8 cellular contexts compared by ENCODE assay signal in the genomic region with DNA sequence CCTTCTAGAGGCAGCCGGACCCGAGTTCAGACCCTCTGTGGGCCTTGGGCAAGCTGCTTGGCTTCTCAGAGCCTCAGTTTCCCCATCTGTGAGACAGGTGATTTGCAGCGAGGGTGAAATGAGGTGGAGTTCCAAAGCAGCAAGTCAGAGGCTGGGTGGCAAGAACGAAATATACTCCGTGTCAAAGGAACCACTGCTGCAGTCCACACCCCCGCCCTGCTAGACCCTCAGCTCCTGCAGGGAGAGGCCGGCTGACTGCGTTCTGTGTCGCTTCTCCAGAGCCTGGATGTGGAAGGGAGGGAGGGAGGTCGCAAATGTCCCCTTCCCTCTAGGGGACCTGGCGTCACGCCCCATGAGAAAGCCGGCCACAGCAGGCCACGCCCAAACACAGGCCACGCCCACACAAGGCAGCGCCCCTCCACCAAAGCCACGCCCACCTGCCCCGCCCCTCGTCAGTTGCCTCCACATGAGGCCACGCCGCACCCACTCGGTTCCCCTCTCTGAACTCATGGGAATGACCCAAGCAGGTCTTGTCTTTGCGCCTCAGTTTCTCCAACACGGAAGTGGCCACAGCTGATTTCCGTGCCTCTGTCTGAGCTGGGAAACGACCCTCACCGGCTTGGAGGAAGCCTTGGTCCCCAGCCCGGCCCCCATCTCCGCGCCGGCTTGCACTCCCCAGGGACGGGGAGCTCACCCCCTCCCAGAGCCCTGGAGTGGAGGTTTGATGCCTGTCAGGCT. TPM values are rescaled to one million over a fixed set of nuclear protein-coding genes. Genes with fewer than 3 reads are reported as not detected.
DNase-seq lines count a peak whose midpoint lies in the region; ATAC-seq, FAIRE-seq and TF ChIP-seq lines count a peak whose summit lies in the region.

No MANE protein-coding gene starts in this region.

- POLR2A ChIA-PET in A549 (lab: Yijun Ruan, JAX): no interaction called here

- no peak for DNase-seq in A549 (ENCODE audit: low read depth in 1 of 2, low spot score in 1 of 2)
- DNase-seq in HAP-1 (ENCODE audit: low spot score in 2 of 2): peak; percentile 29 to 89
- DNase-seq in activated CD4-positive, CD25-positive, alpha-beta regulatory T cell treated with anti-CD3 and anti-CD28 coated beads, Interleukin-2, amount 50 U/mL, for 72 hours: peak; percentile 73
- peak; percentile 20 for DNase-seq in fibroblast of mammary gland (ENCODE audit: low read depth)
- DNase-seq in stimulated activated CD8-positive, alpha-beta memory T cell treated with anti-CD3 and anti-CD28 coated beads, Interleukin-2, amount 100 ng/mL, for 48 hours (ENCODE audit: low read depth in 2 of 2): peak; percentile 46 to 69
- no peak for DNase-seq in esophagus squamous epithelium (lab: John Stamatoyannopoulos, UW)
- no peak for DNase-seq in foreskin melanocyte
- no peak for DNase-seq in SHP77 treated with DMSO at 0.1 percent for 48 hours (lab: John Stamatoyannopoulos, UW)

- in situ Hi-C loops in HAP-1 (cut with MboI; ENCODE audit: low sequenced_read_pairs): no loop called here

- H3K9me3 ChIP-seq in A549: peaks cover 12% of the 10 kb centered on the region; the same call in 2 of the 3 replicates
- H3K9me3 ChIP-seq in HAP-1: peaks cover 9% of the 10 kb centered on the region
- peaks cover 0 to 11% (median 6%) of the 10 kb centered on the region in 3 donors for H3K9me3 ChIP-seq in esophagus squamous epithelium

- TF ChIP-seq POLR2A in A549 (IDR thresholded peaks at IDR 0.05; ENCODE audit: low read length) (no peak), esophagus squamous epithelium (IDR thresholded peaks at IDR 0.05) (no peak)

- no peak for FAIRE-seq in A549 (lab: Jason Lieb, UNC)

- CTCF ChIA-PET in A549 (lab: Yijun Ruan, JAX): interaction anchor here (1.0 to 1.6 kb wide), 2 partner anchors 18 to 76 kb away, joined by 3 to 9 read pairs; no protein-coding TSS in a partner anchor

- no peak for TF ChIP-seq EP300 in A549 (IDR thresholded peaks at IDR 0.05)

- H3K4me2 ChIP-seq in A549: peak overlapping the region; percentile 50; the same call in 1 of the 3 replicates

- TF ChIP-seq CTCF in A549 (IDR thresholded peaks at IDR 0.05): no peak
- no peak for TF ChIP-seq CTCF in fibroblast of mammary gland (conservative IDR thresholded peaks at IDR 0.05; ENCODE audit: control insufficient read depth, insufficient read depth, low read depth, low read length)
- TF ChIP-seq CTCF in esophagus squamous epithelium (IDR thresholded peaks at IDR 0.05): no peak

- H3K36me3 ChIP-seq in HAP-1 (replicated peaks) (no peaks in the 10 kb centered on the region), esophagus squamous epithelium (no peaks in the 10 kb centered on the region)

- H3K4me3 ChIP-seq in A549 (no peak overlapping the region), HAP-1 (peak overlapping the region; percentile 2; the same call in 1 of the 2 replicates), fibroblast of mammary gland (ENCODE audit: control insufficient read depth, low read depth, low read length) (no peak overlapping the region), esophagus squamous epithelium (no peak overlapping the region)

- peak; percentile 44 to 53; a peak in 4 of 6 replicates for ATAC-seq in A549

- H3K27ac ChIP-seq in A549 (no peak overlapping the region), esophagus squamous epithelium (no peak overlapping the region)

- intact Hi-C loops in esophagus squamous epithelium (cut with DNase I): no loop called here

- WGBS in A549 (ENCODE audit: missing lambda C conversion rate): 17% methylated on average over 9 of the region's 32 CpGs
- 10 to 28% methylated on average over 7 to 12 of the region's 32 CpGs for WGBS in esophagus squamous epithelium, 2 donors

- peaks cover 34% of the 10 kb centered on the region for H3K27me3 ChIP-seq in HAP-1 (ENCODE audit: low read depth)
- peaks cover 0 to 89% (median 5%) of the 10 kb centered on the region in 4 donors for H3K27me3 ChIP-seq in esophagus squamous epithelium

- H3K4me1 ChIP-seq in A549 (peaks cover 4% of the 10 kb centered on the region; the same call in 1 of the 3 replicates), HAP-1 (peaks cover 4% of the 10 kb centered on the region), esophagus squamous epithelium (peaks cover 0 to 18% (median 0%) of the 10 kb centered on the region in 3 donors)

- TF ChIP-seq RAD21 in A549 (conservative IDR thresholded peaks at IDR 0.05 in 1 of 2, IDR thresholded peaks at IDR 0.05 in 1 of 2): no peak

TF ChIP-seq in A549, 52 proteins besides CTCF, POLR2A, EP300 and RAD21:
- no peak for TF ChIP-seq HDAC2 (IDR thresholded peaks at IDR 0.05)
- TF ChIP-seq, protein P1, sequence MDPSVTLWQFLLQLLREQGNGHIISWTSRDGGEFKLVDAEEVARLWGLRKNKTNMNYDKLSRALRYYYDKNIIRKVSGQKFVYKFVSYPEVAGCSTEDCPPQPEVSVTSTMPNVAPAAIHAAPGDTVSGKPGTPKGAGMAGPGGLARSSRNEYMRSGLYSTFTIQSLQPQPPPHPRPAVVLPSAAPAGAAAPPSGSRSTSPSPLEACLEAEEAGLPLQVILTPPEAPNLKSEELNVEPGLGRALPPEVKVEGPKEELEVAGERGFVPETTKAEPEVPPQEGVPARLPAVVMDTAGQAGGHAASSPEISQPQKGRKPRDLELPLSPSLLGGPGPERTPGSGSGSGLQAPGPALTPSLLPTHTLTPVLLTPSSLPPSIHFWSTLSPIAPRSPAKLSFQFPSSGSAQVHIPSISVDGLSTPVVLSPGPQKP (IDR thresholded peaks at IDR 0.05; ENCODE audit: low read depth, low read length): no peak
- TF ChIP-seq POLR2AphosphoS2 (conservative IDR thresholded peaks at IDR 0.05; ENCODE audit: low read length): no peak
- TF ChIP-seq, protein P2, sequence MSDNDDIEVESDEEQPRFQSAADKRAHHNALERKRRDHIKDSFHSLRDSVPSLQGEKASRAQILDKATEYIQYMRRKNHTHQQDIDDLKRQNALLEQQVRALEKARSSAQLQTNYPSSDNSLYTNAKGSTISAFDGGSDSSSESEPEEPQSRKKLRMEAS (IDR thresholded peaks at IDR 0.05): no peak
- no peak for TF ChIP-seq FOSB (CRISPR knock-in tag; IDR thresholded peaks at IDR 0.05)
- TF ChIP-seq, protein P3, sequence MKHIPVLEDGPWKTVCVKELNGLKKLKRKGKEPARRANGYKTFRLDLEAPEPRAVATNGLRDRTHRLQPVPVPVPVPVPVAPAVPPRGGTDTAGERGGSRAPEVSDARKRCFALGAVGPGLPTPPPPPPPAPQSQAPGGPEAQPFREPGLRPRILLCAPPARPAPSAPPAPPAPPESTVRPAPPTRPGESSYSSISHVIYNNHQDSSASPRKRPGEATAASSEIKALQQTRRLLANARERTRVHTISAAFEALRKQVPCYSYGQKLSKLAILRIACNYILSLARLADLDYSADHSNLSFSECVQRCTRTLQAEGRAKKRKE (CRISPR knock-in tag; IDR thresholded peaks at IDR 0.05; ENCODE audit: low read depth): no peak
- no peak for TF ChIP-seq CBX8 (IDR thresholded peaks at IDR 0.05)
- TF ChIP-seq MAFK (IDR thresholded peaks at IDR 0.05; ENCODE audit: partially characterized antibody): no peak
- TF ChIP-seq HEYL (CRISPR knock-in tag; IDR thresholded peaks at IDR 0.05): no peak
- TF ChIP-seq, protein P4, sequence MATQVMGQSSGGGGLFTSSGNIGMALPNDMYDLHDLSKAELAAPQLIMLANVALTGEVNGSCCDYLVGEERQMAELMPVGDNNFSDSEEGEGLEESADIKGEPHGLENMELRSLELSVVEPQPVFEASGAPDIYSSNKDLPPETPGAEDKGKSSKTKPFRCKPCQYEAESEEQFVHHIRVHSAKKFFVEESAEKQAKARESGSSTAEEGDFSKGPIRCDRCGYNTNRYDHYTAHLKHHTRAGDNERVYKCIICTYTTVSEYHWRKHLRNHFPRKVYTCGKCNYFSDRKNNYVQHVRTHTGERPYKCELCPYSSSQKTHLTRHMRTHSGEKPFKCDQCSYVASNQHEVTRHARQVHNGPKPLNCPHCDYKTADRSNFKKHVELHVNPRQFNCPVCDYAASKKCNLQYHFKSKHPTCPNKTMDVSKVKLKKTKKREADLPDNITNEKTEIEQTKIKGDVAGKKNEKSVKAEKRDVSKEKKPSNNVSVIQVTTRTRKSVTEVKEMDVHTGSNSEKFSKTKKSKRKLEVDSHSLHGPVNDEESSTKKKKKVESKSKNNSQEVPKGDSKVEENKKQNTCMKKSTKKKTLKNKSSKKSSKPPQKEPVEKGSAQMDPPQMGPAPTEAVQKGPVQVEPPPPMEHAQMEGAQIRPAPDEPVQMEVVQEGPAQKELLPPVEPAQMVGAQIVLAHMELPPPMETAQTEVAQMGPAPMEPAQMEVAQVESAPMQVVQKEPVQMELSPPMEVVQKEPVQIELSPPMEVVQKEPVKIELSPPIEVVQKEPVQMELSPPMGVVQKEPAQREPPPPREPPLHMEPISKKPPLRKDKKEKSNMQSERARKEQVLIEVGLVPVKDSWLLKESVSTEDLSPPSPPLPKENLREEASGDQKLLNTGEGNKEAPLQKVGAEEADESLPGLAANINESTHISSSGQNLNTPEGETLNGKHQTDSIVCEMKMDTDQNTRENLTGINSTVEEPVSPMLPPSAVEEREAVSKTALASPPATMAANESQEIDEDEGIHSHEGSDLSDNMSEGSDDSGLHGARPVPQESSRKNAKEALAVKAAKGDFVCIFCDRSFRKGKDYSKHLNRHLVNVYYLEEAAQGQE (IDR thresholded peaks at IDR 0.05): no peak
- no peak for TF ChIP-seq NR3C1 (IDR thresholded peaks at IDR 0.05)
- TF ChIP-seq ZC3H11A (IDR thresholded peaks at IDR 0.05): no peak
- no peak for TF ChIP-seq MYC (IDR thresholded peaks at IDR 0.05; ENCODE audit: borderline replicate concordance, low read length)
- TF ChIP-seq JUN (IDR thresholded peaks at IDR 0.05): no peak
- TF ChIP-seq FOXS1 (CRISPR knock-in tag; IDR thresholded peaks at IDR 0.05): no peak
- TF ChIP-seq GATA3 (IDR thresholded peaks at IDR 0.05; ENCODE audit: borderline replicate concordance): no peak
- no peak for TF ChIP-seq HOXB13 (CRISPR knock-in tag; IDR thresholded peaks at IDR 0.05; ENCODE audit: low read depth)
- TF ChIP-seq MAZ (IDR thresholded peaks at IDR 0.05; ENCODE audit: borderline replicate concordance, low read depth, low read length): no peak
- no peak for TF ChIP-seq SREBF2 (IDR thresholded peaks at IDR 0.05)
- no peak for TF ChIP-seq HOXB5 (CRISPR knock-in tag; IDR thresholded peaks at IDR 0.05)

RNA-seq across cellular contexts. Expression of a gene that starts 38.3 kb away (rescaled TPM):
- 21.3 and 25.6 TPM in 2 replicates for polyA plus RNA-seq in A549 (2011; rRNA removed)
- polyA plus RNA-seq in A549 (2012; cell fraction: cytosol; rRNA removed): 69.3 and 115 TPM in 2 replicates
- polyA plus RNA-seq in A549 (2012; cell fraction: nucleus; rRNA removed): 120 and 225 TPM in 2 replicates
- polyA plus RNA-seq in A549 (2017; fragmentation: RNase III; extraction: RNeasy Plus Mini Kit Qiagen cat#74134 plus additional on column Dnase treatment): 49.5 to 55.9 TPM (median 52.6 TPM) in 3 replicates
- 10.7 and 18.9 TPM in 2 replicates for polyA minus RNA-seq in A549 (2011; rRNA and poly(A)+ RNA removed)
- total RNA-seq in esophagus squamous epithelium: 10 to 100 TPM; 29.9 to 66.0 (median 47.9) TPM

Comparison
In these comparisons a context has a peak if more than half of its experiments do, and no peak if none do; other contexts are left out.
1. DNase-seq: peak in HAP-1 (2 of 2), activated CD4-positive, CD25-positive, alpha-beta regulatory T cell treated with anti-CD3 and anti-CD28 coated beads, Interleukin-2, amount 50 U/mL, for 72 hours (single experiment), fibroblast of mammary gland (single experiment) and stimulated activated CD8-positive, alpha-beta memory T cell treated with anti-CD3 and anti-CD28 coated beads, Interleukin-2, amount 100 ng/mL, for 48 hours (2 of 2); none in A549 (0 of 2), esophagus squamous epithelium (single experiment), foreskin melanocyte (single experiment) and SHP77 treated with DMSO at 0.1 percent for 48 hours (single experiment).